Comparison of ENCODE assay signal across 17 cellular contexts in the genomic region with DNA sequence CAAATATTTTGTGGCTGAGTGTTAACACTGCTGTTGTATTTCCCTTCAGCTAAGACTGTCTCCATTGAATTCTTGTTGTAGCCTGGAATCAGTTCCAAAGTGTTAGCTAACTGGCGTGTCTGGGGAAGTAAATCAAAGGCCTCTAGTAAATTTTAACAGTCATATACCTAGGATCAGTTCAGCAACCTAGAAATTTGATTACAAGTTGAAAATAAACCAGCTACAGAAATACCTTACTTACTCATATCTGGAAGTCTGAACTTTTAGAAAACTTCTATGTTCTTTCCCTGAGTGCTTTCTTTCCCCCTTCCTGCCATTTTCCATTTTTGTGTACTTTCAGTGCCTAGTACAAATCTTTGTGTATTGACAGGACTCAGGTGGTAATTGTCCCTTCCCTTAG.
DNase-seq lines count a peak whose midpoint lies in the region; ATAC-seq and TF ChIP-seq lines count a peak whose summit lies in the region.
"Had no signal": no experiment of that assay in that cellular context is flagged by ENCODE, and none has a peak within 500 bp of the region (broad histone marks: within the 10 kb centered on the region; RNA-seq: fewer than 3 reads in every experiment).

No MANE protein-coding gene starts in this region.

- no peaks in the 10 kb centered on the region for H3K36me3 ChIP-seq in psoas muscle (ENCODE audit: insufficient read depth in 1 of 2, low read depth in 1 of 2)
- H3K36me3 ChIP-seq: BLaER1 treated with 17β-estradiol and CSF1 and Interleukin-3, amounts not matched to agents 10 nM and 100 nM; HAP-1 had no signal

- intact Hi-C loops in psoas muscle (cut with DNase I), result no loop called here

- H3K4me3 ChIP-seq in psoas muscle, result no peak overlapping the region
- H3K4me3 ChIP-seq: BLaER1 treated with 17β-estradiol and CSF1 and Interleukin-3, amounts not matched to agents 10 nM and 100 nM; GM23248; HAP-1 had no signal

- DNase-seq in psoas muscle, result no peak
- no peak for DNase-seq in iPS-NIHi11 (ENCODE audit: low spot score)
- DNase-seq in stimulated activated CD4-positive, alpha-beta T cell treated with anti-CD3 and anti-CD28 coated beads, Interleukin-4, amount 100 ng/mL, for 4 hours, result no peak
- DNase-seq: Calu3; CD8-positive, alpha-beta T cell; DMS79 treated with DMSO at 0.1 percent for 48 hours; GF-D8; GM23248; Karpas-422; KBM-7 had no signal

- peak; percentile 56 for ATAC-seq in GM18870 (IDR thresholded peaks at IDR 0.05; ENCODE audit: unreplicated experiment)
- peak; percentile 42 for ATAC-seq in HG02642 (IDR thresholded peaks at IDR 0.05; ENCODE audit: poor library complexity, unreplicated experiment)
- peak; percentile 32 for ATAC-seq in HG02884 (IDR thresholded peaks at IDR 0.05; ENCODE audit: unreplicated experiment)
- no peak for ATAC-seq in psoas muscle
- ATAC-seq in activated CD4-positive, CD25-positive, alpha-beta regulatory T cell treated with anti-CD3 and anti-CD28 coated beads, Interleukin-2, amount 50 U/mL, for 24 hours, result no peak
- ATAC-seq: CD8-positive, alpha-beta T cell; HepG2 had no signal

- no peaks in the 10 kb centered on the region for H3K9me3 ChIP-seq in psoas muscle
- H3K9me3 ChIP-seq: BLaER1 treated with 17β-estradiol and CSF1 and Interleukin-3, amounts not matched to agents 10 nM and 100 nM; HAP-1 had no signal

- no peaks in the 10 kb centered on the region for H3K27me3 ChIP-seq in psoas muscle (ENCODE audit: insufficient read depth in 3 of 3, low read length in 2 of 3)
- H3K27me3 ChIP-seq: BLaER1 treated with 17β-estradiol and CSF1 and Interleukin-3, amounts not matched to agents 10 nM and 100 nM had no signal

- H3K27ac ChIP-seq in psoas muscle, result no peak overlapping the region
- H3K27ac ChIP-seq: BLaER1 treated with 17β-estradiol and CSF1 and Interleukin-3, amounts not matched to agents 10 nM and 100 nM; GM23248 had no signal

- TF ChIP-seq CTCF in psoas muscle (IDR thresholded peaks at IDR 0.05), result no peak

- no peaks in the 10 kb centered on the region for H3K4me1 ChIP-seq in psoas muscle
- H3K4me1 ChIP-seq: BLaER1 treated with 17β-estradiol and CSF1 and Interleukin-3, amounts not matched to agents 10 nM and 100 nM; HAP-1 had no signal

- WGBS in psoas muscle, 3 donors, result 47 to 68% (median 58%) methylated on average over 1 of the region's 1 CpG

Comparison
In these comparisons a context has a peak if more than half of its experiments do, and no peak if none do; other contexts are left out.
1. ATAC-seq: peak in GM18870 (single experiment), HG02642 (single experiment) and HG02884 (single experiment); none in psoas muscle (0 of 4) and activated CD4-positive, CD25-positive, alpha-beta regulatory T cell treated with anti-CD3 and anti-CD28 coated beads, Interleukin-2, amount 50 U/mL, for 24 hours (0 of 2).